28 cellular contexts compared by ENCODE assay signal in the genomic region with DNA sequence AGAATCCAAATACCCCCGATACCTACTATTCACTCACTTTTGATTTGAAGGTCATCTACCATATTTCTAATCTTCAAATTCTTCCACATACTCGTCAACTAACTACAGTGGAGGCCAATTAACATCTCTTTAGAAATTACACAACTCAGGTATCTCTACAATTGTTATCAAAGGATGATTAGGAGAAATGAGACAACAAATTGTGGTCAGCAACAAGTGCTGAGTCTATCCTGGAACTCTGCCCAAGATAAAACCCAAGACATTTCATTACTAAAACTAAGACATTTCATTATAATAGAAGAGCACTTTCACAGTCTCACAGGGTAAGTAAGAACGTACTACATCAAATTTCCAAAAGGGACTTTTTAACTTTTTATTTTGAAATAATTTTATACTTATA.
"Had no signal": no experiment of that assay in that cellular context is flagged by ENCODE, and none has a peak within 500 bp of the region (broad histone marks: within the 10 kb centered on the region; RNA-seq: fewer than 3 reads in every experiment).

No MANE protein-coding gene starts in this region.

- H3K27ac Mint-ChIP-seq: immature natural killer cell; naive thymus-derived CD8-positive, alpha-beta T cell; nephron; stimulated activated effector memory CD8-positive, alpha-beta T cell treated with anti-CD3 and anti-CD28 coated beads, Interleukin-12 subunit alpha, Interleukin-12 subunit beta, amount 100 ng/mL, for 72 hours; stimulated activated naive CD8-positive, alpha-beta T cell treated with anti-CD3 and anti-CD28 coated beads, Interleukin-15, amount 100 ng/mL, for 72 hours; type B pancreatic cell had no signal

- H3K4me3 ChIP-seq: left ventricle myocardium inferior, lung, mucosa of descending colon, pancreas, prostate gland, skin epidermis, tibial nerve, uterus had no signal

- H3K27ac ChIP-seq: left ventricle myocardium inferior, pancreas, prostate gland, skin epidermis, tibial nerve, uterus had no signal

- H3K27me3 ChIP-seq: pancreas, tibial nerve, uterus had no signal

- H3K9me3 Mint-ChIP-seq: immature natural killer cell; naive thymus-derived CD8-positive, alpha-beta T cell; nephron; neural crest cell; stimulated activated effector memory CD8-positive, alpha-beta T cell treated with anti-CD3 and anti-CD28 coated beads, Interleukin-12 subunit alpha, Interleukin-12 subunit beta, amount 100 ng/mL, for 72 hours; stimulated activated naive CD8-positive, alpha-beta T cell treated with anti-CD3 and anti-CD28 coated beads, Interleukin-15, amount 100 ng/mL, for 72 hours; type B pancreatic cell had no signal

- H3K36me3 Mint-ChIP-seq: immature natural killer cell; stimulated activated effector memory CD8-positive, alpha-beta T cell treated with anti-CD3 and anti-CD28 coated beads, Interleukin-12 subunit alpha, Interleukin-12 subunit beta, amount 100 ng/mL, for 72 hours had no signal

- H3K36me3 ChIP-seq: left ventricle myocardium inferior, pancreas, prostate gland, tibial nerve, uterus had no signal

- H3K4me3 Mint-ChIP-seq: immature natural killer cell; naive thymus-derived CD8-positive, alpha-beta T cell; nephron; neural crest cell; stimulated activated effector memory CD8-positive, alpha-beta T cell treated with anti-CD3 and anti-CD28 coated beads, Interleukin-12 subunit alpha, Interleukin-12 subunit beta, amount 100 ng/mL, for 72 hours; stimulated activated naive CD8-positive, alpha-beta T cell treated with anti-CD3 and anti-CD28 coated beads, Interleukin-15, amount 100 ng/mL, for 72 hours; type B pancreatic cell had no signal

- H3K27me3 Mint-ChIP-seq: naive thymus-derived CD8-positive, alpha-beta T cell; stimulated activated naive CD8-positive, alpha-beta T cell treated with anti-CD3 and anti-CD28 coated beads, Interleukin-15, amount 100 ng/mL, for 72 hours; type B pancreatic cell had no signal

- DNase-seq: hippocampal formation; immature natural killer cell; kidney; left colon; left ventricle myocardium inferior; midbrain; mucosa of descending colon; naive thymus-derived CD8-positive, alpha-beta T cell; nucleus accumbens; pancreas; posterior cingulate gyrus; retina; stimulated activated CD4-positive, alpha-beta T cell treated with anti-CD3 and anti-CD28 coated beads, Interleukin-12 subunit alpha, Interleukin-12 subunit beta, amount 100 ng/mL, for 4 hours; stimulated activated CD4-positive, alpha-beta T cell treated with anti-CD3 and anti-CD28 coated beads, Interleukin-15, amount 100 ng/mL, for 24 hours; stimulated activated CD4-positive, alpha-beta T cell treated with anti-CD3 and anti-CD28 coated beads, Interleukin-4, amount 100 ng/mL, for 24 hours; stimulated activated naive CD4-positive, alpha-beta T cell treated with Interleukin-2 at 50 U/mL for 16 hours; stimulated activated naive CD8-positive, alpha-beta T cell treated with anti-CD3 and anti-CD28 coated beads, Interleukin-15, amount 100 ng/mL, for 72 hours; uterus had no signal

- ATAC-seq: left colon; mucosa of descending colon; naive thymus-derived CD8-positive, alpha-beta T cell; pancreas; right cardiac atrium; sciatic nerve; stimulated activated effector memory CD8-positive, alpha-beta T cell treated with anti-CD3 and anti-CD28 coated beads, Interleukin-12 subunit alpha, Interleukin-12 subunit beta, amount 100 ng/mL, for 72 hours; stimulated activated naive CD8-positive, alpha-beta T cell treated with anti-CD3 and anti-CD28 coated beads, Interleukin-15, amount 100 ng/mL, for 72 hours had no signal

- H3K4me1 ChIP-seq: prostate gland had no signal
